Comparison of ENCODE assay signal across 25 cellular contexts in the genomic region with DNA sequence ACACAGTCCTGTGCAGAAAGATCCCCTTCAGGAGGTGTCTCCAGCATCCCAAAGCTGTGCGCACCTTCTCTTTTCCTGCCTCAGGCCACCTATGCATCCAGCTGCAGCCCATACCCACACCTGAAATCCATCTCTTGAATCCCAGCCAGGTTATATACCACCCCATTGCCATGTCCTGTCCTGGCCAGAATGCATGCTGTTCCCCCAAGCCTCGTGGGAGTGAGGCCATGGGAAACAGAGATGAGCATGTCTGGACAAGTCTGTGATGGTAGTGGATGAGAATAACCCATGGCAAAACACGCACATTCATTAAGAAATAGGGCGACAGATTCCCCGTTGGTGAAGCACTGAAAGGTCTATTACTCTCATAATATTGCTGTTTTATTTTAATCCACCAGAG.
"Had no signal": no experiment of that assay in that cellular context is flagged by ENCODE, and none has a peak within 500 bp of the region (broad histone marks: within the 10 kb centered on the region; RNA-seq: fewer than 3 reads in every experiment).

No MANE protein-coding gene starts in this region.

- H3K4me3 ChIP-seq: colonic mucosa, gastroesophageal sphincter, hepatocyte, pancreas, right atrium auricular region, smooth muscle cell, stomach, thyroid gland, upper lobe of right lung had no signal

- H3K9me3 Mint-ChIP-seq: activated naive CD4-positive, alpha-beta T cell treated with anti-CD3 and anti-CD28 coated beads, Interleukin-2, amount 50 U/mL, for 72 hours; activated T-helper 1 cell treated with anti-CD3 and anti-CD28 coated beads, Interleukin-12 subunit alpha, Interleukin-12 subunit beta, Interleukin-2, Interleukin-4 antibody, amounts not matched to agents 30 ng/mL and 10 ng/mL and 1 ng/mL, durations not matched to agents 14 hours and 24 hours and 36 hours; memory B cell; stimulated activated naive B cell treated with anti-CD40 and anti-IgM and Interleukin-4, amounts not matched to agents 10 μg/mL and 1 μg/mL and 100 μg/mL, for 72 hours had no signal

- H3K4me3 Mint-ChIP-seq: activated T-helper 1 cell treated with anti-CD3 and anti-CD28 coated beads, Interleukin-12 subunit alpha, Interleukin-12 subunit beta, Interleukin-2, Interleukin-4 antibody, amounts not matched to agents 30 ng/mL and 10 ng/mL and 1 ng/mL, durations not matched to agents 14 hours and 24 hours and 36 hours; memory B cell; naive thymus-derived CD4-positive, alpha-beta T cell; stimulated activated naive B cell treated with anti-CD40 and anti-IgM and Interleukin-4, amounts not matched to agents 10 μg/mL and 1 μg/mL and 100 μg/mL, for 72 hours had no signal

- H3K79me2 ChIP-seq: hepatocyte had no signal

- H3K4me2 ChIP-seq: hepatocyte, smooth muscle cell had no signal

- H3K9me3 ChIP-seq: colonic mucosa, gastroesophageal sphincter, pancreas, right atrium auricular region, stomach, thyroid gland, upper lobe of right lung had no signal

- H2AFZ ChIP-seq: hepatocyte had no signal

- H3K27ac ChIP-seq: colonic mucosa, gastroesophageal sphincter, hepatocyte, pancreas, right atrium auricular region, stomach, thyroid gland, upper lobe of right lung had no signal

- H3K36me3 Mint-ChIP-seq: stimulated activated naive B cell treated with anti-CD40 and anti-IgM and Interleukin-4, amounts not matched to agents 10 μg/mL and 1 μg/mL and 100 μg/mL, for 72 hours had no signal

- FAIRE-seq: endometrium, kidney, pancreas had no signal

- H3K4me1 ChIP-seq: colonic mucosa, gastroesophageal sphincter, pancreas, thyroid gland, upper lobe of right lung had no signal

- DNase-seq: activated CD4-positive, alpha-beta T cell treated with anti-CD3 and anti-CD28 coated beads for 4 hours; activated CD4-positive, alpha-beta T cell treated with anti-CD3 and anti-CD28 coated beads, Interleukin-2, amount 50 U/mL, for 48 hours; activated CD8-positive, alpha-beta memory T cell treated with anti-CD3 and anti-CD28 coated beads for 24 hours; activated gamma-delta T cell treated with Interleukin-2 at 50 U/mL for 16 hours; activated T-cell treated with anti-CD3 and anti-CD28 coated beads, Interleukin-2, amount 50 U/mL, for 1 hour; colonic mucosa; effector CD8-positive, alpha-beta T cell; kidney; left colon; midbrain; naive thymus-derived CD4-positive, alpha-beta T cell; pancreas; stimulated activated CD4-positive, alpha-beta T cell treated with anti-CD3 and anti-CD28 coated beads, Interleukin-1b, Interleukin-23, amount 100 ng/mL, for 48 hours; stimulated activated naive B cell treated with anti-CD40 and anti-IgM and Interleukin-4, amounts not matched to agents 10 μg/mL and 1 μg/mL and 100 μg/mL, for 72 hours; stomach; thyroid gland; upper lobe of right lung had no signal

- H3K27me3 ChIP-seq: colonic mucosa, gastroesophageal sphincter, pancreas, right atrium auricular region, thyroid gland had no signal

- H3K27ac Mint-ChIP-seq: activated T-helper 1 cell treated with anti-CD3 and anti-CD28 coated beads, Interleukin-12 subunit alpha, Interleukin-12 subunit beta, Interleukin-2, Interleukin-4 antibody, amounts not matched to agents 30 ng/mL and 10 ng/mL and 1 ng/mL, durations not matched to agents 14 hours and 24 hours and 36 hours; memory B cell; stimulated activated naive B cell treated with anti-CD40 and anti-IgM and Interleukin-4, amounts not matched to agents 10 μg/mL and 1 μg/mL and 100 μg/mL, for 72 hours had no signal

- ATAC-seq: activated naive CD4-positive, alpha-beta T cell treated with anti-CD3 and anti-CD28 coated beads, Interleukin-2, amount 50 U/mL, for 72 hours; gastroesophageal sphincter; left colon; naive thymus-derived CD4-positive, alpha-beta T cell; pancreas; stimulated activated naive B cell treated with anti-CD40 and anti-IgM and Interleukin-4, amounts not matched to agents 10 μg/mL and 1 μg/mL and 100 μg/mL, for 72 hours; upper lobe of right lung had no signal

- H3K36me3 ChIP-seq: colonic mucosa, pancreas, stomach, thyroid gland, upper lobe of right lung had no signal
